Comparison of ENCODE assay signal across 18 cellular contexts in genomic region chr4:38950734-38951133, GRCh38.
"Had no signal": no experiment of that assay in that cellular context is flagged by ENCODE, and none has a peak within 500 bp of the region (broad histone marks: within the 10 kb centered on the region; RNA-seq: fewer than 3 reads in every experiment).

No MANE protein-coding gene starts in this region.

- H3K4me3 Mint-ChIP-seq: activated B cell treated with CpG ODN at 0.5 μM for 24 hours; activated CD4-positive, alpha-beta T cell treated with anti-CD3 and anti-CD28 coated beads, Interleukin-2, amount 10 ng/mL, durations not matched to agents 7 days and 5 days; activated naive CD4-positive, alpha-beta T cell treated with anti-CD3 and anti-CD28 coated beads for 36 hours; naive B cell; stimulated activated naive CD8-positive, alpha-beta T cell treated with anti-CD3 and anti-CD28 coated beads, Interleukin-15, Interleukin-2, amounts not matched to agents 100 ng/mL and 50 ng/mL, for 24 hours had no signal

- H3K27ac ChIP-seq: cardiac muscle cell, hepatocyte, prostate gland, upper lobe of left lung had no signal

- DNase-seq: activated B cell treated with CpG ODN at 0.5 μM for 24 hours; activated CD4-positive, alpha-beta T cell treated with anti-CD3 and anti-CD28 coated beads, Interleukin-2, amount 10 ng/mL, durations not matched to agents 7 days and 5 days; activated naive CD4-positive, alpha-beta T cell treated with anti-CD3 and anti-CD28 coated beads for 36 hours; activated T-cell treated with anti-CD3 and anti-CD28 coated beads, Interleukin-2, amount 50 U/mL, for 48 hours; cortex of kidney; effector CD8-positive, alpha-beta T cell; midbrain; naive B cell; nucleus accumbens; SK-N-SH; stimulated activated CD4-positive, alpha-beta T cell treated with anti-CD3 and anti-CD28 coated beads, Interleukin-2, amount 100 ng/mL, for 48 hours; upper lobe of left lung had no signal

- H3K36me3 Mint-ChIP-seq: naive B cell had no signal

- FAIRE-seq: astrocyte had no signal

- H3K9me3 Mint-ChIP-seq: activated B cell treated with CpG ODN at 0.5 μM for 24 hours; activated CD4-positive, alpha-beta T cell treated with anti-CD3 and anti-CD28 coated beads, Interleukin-2, amount 10 ng/mL, durations not matched to agents 7 days and 5 days; activated naive CD4-positive, alpha-beta T cell treated with anti-CD3 and anti-CD28 coated beads for 36 hours; naive B cell; stimulated activated naive CD8-positive, alpha-beta T cell treated with anti-CD3 and anti-CD28 coated beads, Interleukin-15, Interleukin-2, amounts not matched to agents 100 ng/mL and 50 ng/mL, for 24 hours had no signal

- ATAC-seq: sciatic nerve had no signal

- H3K27ac Mint-ChIP-seq: activated B cell treated with CpG ODN at 0.5 μM for 24 hours; activated CD4-positive, alpha-beta T cell treated with anti-CD3 and anti-CD28 coated beads, Interleukin-2, amount 10 ng/mL, durations not matched to agents 7 days and 5 days; activated naive CD4-positive, alpha-beta T cell treated with anti-CD3 and anti-CD28 coated beads for 36 hours; stimulated activated naive CD8-positive, alpha-beta T cell treated with anti-CD3 and anti-CD28 coated beads, Interleukin-15, Interleukin-2, amounts not matched to agents 100 ng/mL and 50 ng/mL, for 24 hours had no signal

- H3K27me3 Mint-ChIP-seq: activated B cell treated with CpG ODN at 0.5 μM for 24 hours; activated CD4-positive, alpha-beta T cell treated with anti-CD3 and anti-CD28 coated beads, Interleukin-2, amount 10 ng/mL, durations not matched to agents 7 days and 5 days had no signal
